23 cellular contexts compared by ENCODE assay signal in the genomic region with DNA sequence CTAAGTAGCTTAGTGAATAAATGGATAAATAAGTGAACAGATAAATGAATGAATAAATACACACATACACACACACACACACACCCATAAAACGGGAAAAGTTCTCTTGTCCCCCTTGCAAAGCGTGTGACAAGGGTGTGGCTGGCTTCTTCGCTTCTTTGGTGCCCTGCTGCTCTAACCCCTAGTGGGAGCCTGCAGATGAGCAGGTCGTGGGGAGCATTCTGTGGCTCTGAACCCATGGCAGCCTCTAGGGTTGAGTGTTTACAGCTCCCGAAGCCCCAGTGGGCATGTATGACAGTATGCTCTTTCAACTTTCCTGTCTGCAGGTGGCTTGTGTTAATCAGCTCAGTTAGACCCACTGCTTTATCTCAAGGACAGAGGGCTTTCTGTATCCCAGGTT.
DNase-seq lines count a peak whose midpoint lies in the region; ATAC-seq, FAIRE-seq and TF ChIP-seq lines count a peak whose summit lies in the region.
"Had no signal": no experiment of that assay in that cellular context is flagged by ENCODE, and none has a peak within 500 bp of the region (broad histone marks: within the 10 kb centered on the region; RNA-seq: fewer than 3 reads in every experiment).

No MANE protein-coding gene starts in this region.

- no peak overlapping the region for H4K8ac ChIP-seq in mesendoderm (ENCODE audit: low read depth, low read length)

- H3K23ac ChIP-seq in mesendoderm (ENCODE audit: low read length), result no peak overlapping the region

- no peaks in the 10 kb centered on the region for H3K9me1 ChIP-seq in K562 (ENCODE audit: control insufficient read depth, insufficient read depth, low read length)

- in situ Hi-C loops in K562 (cut with MboI), result no loop called here

- DNase-seq in HCT116 (ENCODE audit: low read depth, low spot score), result no peak
- DNase-seq in NAMALWA (ENCODE audit: low spot score), result peak; percentile 6
- peak in 2 of 4 experiments; percentile 31 to 51 for DNase-seq in K562 (ENCODE audit: extremely low read depth in 1 of 4, low spot score in 3 of 4)
- peak; percentile 7 for DNase-seq in mesendoderm
- DNase-seq in SJCRH30, result no peak
- no peak for DNase-seq in HPDE6-E6E7 (ENCODE audit: extremely low spot score)
- DNase-seq: 8988T; ACHN; AML-193; BE2C; CD4-positive, alpha-beta T cell; CD8-positive, alpha-beta memory T cell; DMS 273 treated with DMSO at 0.1 percent for 48 hours; DMS79; GM23248; H7; HFFc6 had no signal

- H2BK5ac ChIP-seq in mesendoderm (ENCODE audit: low read length), result no peak overlapping the region

- H3K9ac ChIP-seq in HCT116 (ENCODE audit: low read length) (no peak overlapping the region), K562 (ENCODE audit: insufficient read depth in 1 of 2, low read depth in 2 of 2, low read length in 2 of 2) (no peak overlapping the region; a peak in 1 of 4 replicates), mesendoderm (ENCODE audit: low read length) (no peak overlapping the region)
- H3K9ac ChIP-seq: BLaER1 treated with 17β-estradiol and CSF1 and Interleukin-3, amounts not matched to agents 10 nM and 100 nM; GM23248 had no signal

- CTCF ChIA-PET in HCT116 (lab: Charles Lee), result no interaction called here
- CTCF ChIA-PET in K562 (lab: Yijun Ruan, JAX; ENCODE audit: low intra/inter-chr PET ratio), result no interaction called here

- ATAC-seq in HCT116 (peak; percentile 40; the same call in 1 of the 2 replicates), K562 (peak; percentile 75), HG03460 (IDR thresholded peaks at IDR 0.05; ENCODE audit: unreplicated experiment) (no peak)

- no peak for TF ChIP-seq POLR2A in HCT116 (IDR thresholded peaks at IDR 0.05; ENCODE audit: borderline replicate concordance, extremely low read depth, insufficient read depth, insufficient read length)
- TF ChIP-seq POLR2A in K562 (conservative IDR thresholded peaks at IDR 0.05), result no peak

- H3K36me3 ChIP-seq in HCT116 (ENCODE audit: control insufficient read depth in 1 of 2, insufficient read depth in 2 of 2, low read length in 2 of 2) (no peaks in the 10 kb centered on the region), K562 (ENCODE audit: control insufficient read depth, insufficient read depth, low read length) (no peaks in the 10 kb centered on the region), mesendoderm (ENCODE audit: control insufficient read depth, insufficient read depth, low read length) (no peaks in the 10 kb centered on the region), SJCRH30 (no peaks in the 10 kb centered on the region)
- H3K36me3 ChIP-seq: BE2C; BLaER1 treated with 17β-estradiol and CSF1 and Interleukin-3, amounts not matched to agents 10 nM and 100 nM had no signal

- H3K27ac ChIP-seq in HCT116 (ENCODE audit: low read depth, low read length) (no peak overlapping the region), K562 (ENCODE audit: extremely low read depth, low read depth, low read length) (no peak overlapping the region), mesendoderm (ENCODE audit: low read depth, low read length) (no peak overlapping the region), SJCRH30 (no peak overlapping the region)
- H3K27ac ChIP-seq: A549; BLaER1 treated with 17β-estradiol and CSF1 and Interleukin-3, amounts not matched to agents 10 nM and 100 nM; GM23248 had no signal

- TF ChIP-seq CTCF in HCT116 (IDR thresholded peaks at IDR 0.05 in 2 of 3, conservative IDR thresholded peaks at IDR 0.05 in 1 of 3; ENCODE audit: borderline replicate concordance in 1 of 3, insufficient read depth in 1 of 3, low read depth in 2 of 3, low read length in 2 of 3) (no peak), K562 (IDR thresholded peaks at IDR 0.05 in 2 of 3, conservative IDR thresholded peaks at IDR 0.05 in 1 of 3; ENCODE audit: insufficient read depth in 2 of 3, low read depth in 1 of 3, low read length in 3 of 3) (peak in 2 of 3 experiments; percentile 28 to 33; a peak in 3 of 6 replicates)

- H3K79me2 ChIP-seq in HCT116 (ENCODE audit: insufficient read depth, low read length), result no peaks in the 10 kb centered on the region
- H3K79me2 ChIP-seq in K562 (ENCODE audit: control insufficient read depth, insufficient read depth, low read length), result no peaks in the 10 kb centered on the region
- no peaks in the 10 kb centered on the region for H3K79me2 ChIP-seq in mesendoderm (ENCODE audit: control insufficient read depth, insufficient read depth, low read length)

- POLR2A ChIA-PET in HCT116 (lab: Charles Lee), result no interaction called here
- POLR2A ChIA-PET in K562 (lab: Yijun Ruan, JAX), result interaction anchor here (0.7 to 1.3 kb wide), 2 partner anchors 8 to 14 kb away, joined by 3 read pairs; no protein-coding TSS in a partner anchor

- H2AK5ac ChIP-seq in mesendoderm (ENCODE audit: low read length), result no peak overlapping the region

- BruUV-seq in HCT116 (replicated peaks; lab: Mats Ljungman, UMichigan), result no TSS peak
- BruUV-seq in K562 (replicated peaks; lab: Mats Ljungman, UMichigan), result no TSS peak

- no peak for TF ChIP-seq EP300 in K562 (IDR thresholded peaks at IDR 0.05; ENCODE audit: low read length)

- RAD21 ChIA-PET in HCT116 (lab: Charles Lee; ENCODE audit: low non-redundant PET in 1 of 2, low total read pairs in 2 of 2, uncharacterized antibody in 2 of 2, unreplicated experiment in 2 of 2), result no interaction called here

- no peaks in the 10 kb centered on the region for H3K79me1 ChIP-seq in mesendoderm (ENCODE audit: low read length)

- H3K9me3 ChIP-seq in HCT116 (ENCODE audit: control insufficient read depth in 1 of 2, insufficient read depth in 1 of 2, low read depth in 1 of 2, low read length in 2 of 2) (no peaks in the 10 kb centered on the region), K562 (replicated peaks; ENCODE audit: control insufficient read depth, insufficient read depth, low read depth, low read length) (no peaks in the 10 kb centered on the region), SJCRH30 (replicated peaks) (no peaks in the 10 kb centered on the region)
- H3K9me3 ChIP-seq: A549; BE2C; BLaER1 treated with 17β-estradiol and CSF1 and Interleukin-3, amounts not matched to agents 10 nM and 100 nM had no signal

- intact Hi-C loops in HCT116 (cut with micrococcal nuclease), result no loop called here
- intact Hi-C loops in K562 (cut with micrococcal nuclease), result loop anchor here (10.0 kb wide), 1 partner anchor 745 kb away; no protein-coding TSS in a partner anchor

- H3K4me2 ChIP-seq in HCT116 (ENCODE audit: low read length) (no peak overlapping the region), K562 (ENCODE audit: insufficient read depth, low read length) (no peak overlapping the region), mesendoderm (ENCODE audit: low read length) (no peak overlapping the region)
- H3K4me2 ChIP-seq: A549; BLaER1 treated with 17β-estradiol and CSF1 and Interleukin-3, amounts not matched to agents 10 nM and 100 nM had no signal

- no peak overlapping the region for H3K18ac ChIP-seq in mesendoderm (ENCODE audit: low read length)

- H3K4ac ChIP-seq in mesendoderm (ENCODE audit: low read depth, low read length), result no peak overlapping the region

- WGBS in K562 (ENCODE audit: insufficient coverage, low coverage, missing lambda C conversion rate), result 38% methylated on average over 5 of the region's 5 CpGs
- no CpG with 5 or more reads among the region's 5 CpGs for WGBS in mesendoderm (ENCODE audit: extremely low coverage, insufficient coverage, low lambda C conversion rate)

- no peak for FAIRE-seq in K562 (lab: Jason Lieb, UNC)
- FAIRE-seq: A549, D721Med, GM19239, H1 had no signal

- no peaks in the 10 kb centered on the region for H3K9me2 ChIP-seq in HCT116 (ENCODE audit: insufficient read depth)

- no peak overlapping the region for H4K5ac ChIP-seq in mesendoderm (ENCODE audit: low read length)

- H2BK120ac ChIP-seq in mesendoderm (ENCODE audit: low read depth, low read length), result no peak overlapping the region

- H4K20me1 ChIP-seq in HCT116 (ENCODE audit: insufficient read depth), result no peaks in the 10 kb centered on the region
- H4K20me1 ChIP-seq in K562 (replicated peaks; ENCODE audit: control insufficient read depth, insufficient read depth, low read length), result no peaks in the 10 kb centered on the region
- H4K20me1 ChIP-seq: BLaER1 treated with 17β-estradiol and CSF1 and Interleukin-3, amounts not matched to agents 10 nM and 100 nM had no signal

- no peaks in the 10 kb centered on the region for H3K4me1 ChIP-seq in HCT116 (ENCODE audit: control insufficient read depth in 1 of 2, insufficient read depth in 2 of 2, low read length in 2 of 2)
- H3K4me1 ChIP-seq in K562 (replicated peaks in 1 of 2; ENCODE audit: control insufficient read depth in 2 of 2, insufficient read depth in 2 of 2, low read length in 2 of 2), result peaks cover 9 to 26% of the 10 kb centered on the region in 2 experiments
- H3K4me1 ChIP-seq in mesendoderm (ENCODE audit: control insufficient read depth, low read depth, low read length), result no peaks in the 10 kb centered on the region
- H3K4me1 ChIP-seq in SJCRH30, result no peaks in the 10 kb centered on the region
- H3K4me1 ChIP-seq: A549, BE2C had no signal

- H2AFZ ChIP-seq in HCT116 (ENCODE audit: low read depth, low read length, poor library complexity, severe bottlenecking) (no peak overlapping the region), K562 (ENCODE audit: low read depth, low read length) (peak overlapping the region; percentile 53)
- H2AFZ ChIP-seq: GM23248 had no signal

- no peak for TF ChIP-seq RAD21 in HCT116 (IDR thresholded peaks at IDR 0.05; ENCODE audit: low read depth)
- no peak for TF ChIP-seq RAD21 in K562 (CRISPR knock-in tag; conservative IDR thresholded peaks at IDR 0.05 in 1 of 2, IDR thresholded peaks at IDR 0.05 in 1 of 2)

- no peaks in the 10 kb centered on the region for H3K27me3 ChIP-seq in HCT116 (ENCODE audit: insufficient read depth, low read length)
- no peaks in the 10 kb centered on the region for H3K27me3 ChIP-seq in K562 (ENCODE audit: control insufficient read depth in 2 of 2, insufficient read depth in 2 of 2, low read length in 2 of 2)
- H3K27me3 ChIP-seq in mesendoderm (ENCODE audit: insufficient read depth, low read length, poor library complexity), result no peaks in the 10 kb centered on the region
- H3K27me3 ChIP-seq in SJCRH30, result no peaks in the 10 kb centered on the region
- H3K27me3 ChIP-seq: BE2C; BLaER1 treated with 17β-estradiol and CSF1 and Interleukin-3, amounts not matched to agents 10 nM and 100 nM had no signal

- H2BK15ac ChIP-seq in mesendoderm (replicated peaks; ENCODE audit: low read depth), result no peak overlapping the region

- H3K4me3 ChIP-seq in HCT116 (replicated peaks in 1 of 2; ENCODE audit: low read depth in 1 of 2, low read length in 2 of 2) (no peak overlapping the region), K562 (no peak overlapping the region), mesendoderm (ENCODE audit: low read length) (no peak overlapping the region), SJCRH30 (no peak overlapping the region)
- H3K4me3 ChIP-seq: A549; BLaER1 treated with 17β-estradiol and CSF1 and Interleukin-3, amounts not matched to agents 10 nM and 100 nM; GM23248 had no signal

- H3K56ac ChIP-seq in mesendoderm (ENCODE audit: low read length), result no peak overlapping the region

TF ChIP-seq in HCT116, 20 proteins besides CTCF, POLR2A, EP300 and RAD21 (continues in another document):
- no peak for TF ChIP-seq EGR1 (IDR thresholded peaks at IDR 0.05; ENCODE audit: low read depth)
- TF ChIP-seq JUND (IDR thresholded peaks at IDR 0.05), result no peak
- TF ChIP-seq SIN3A (IDR thresholded peaks at IDR 0.05; ENCODE audit: low read depth), result no peak

Comparison
In these comparisons a context has a peak if more than half of its experiments do, and no peak if none do; other contexts are left out.
1. DNase-seq: peak in NAMALWA (single experiment) and mesendoderm (single experiment); none in HCT116 (single experiment), SJCRH30 (0 of 2) and HPDE6-E6E7 (single experiment).
2. CTCF ChIP-seq: peak in K562 (2 of 3); none in HCT116 (0 of 3).